29 cellular contexts compared by ENCODE assay signal in genomic region chr16:3115561-3115960, GRCh38. TPM values are rescaled to one million over a fixed set of nuclear protein-coding genes. Genes with fewer than 3 reads are reported as not detected.
DNase-seq lines count a peak whose midpoint lies in the region; ATAC-seq and TF ChIP-seq lines count a peak whose summit lies in the region.
"Had no signal": no experiment of that assay in that cellular context is flagged by ENCODE, and none has a peak within 500 bp of the region (broad histone marks: within the 10 kb centered on the region; RNA-seq: fewer than 3 reads in every experiment).

No MANE protein-coding gene starts in this region.

- peak overlapping the region; percentile 55 for H2BK5ac ChIP-seq in neuronal stem cell (ENCODE audit: low read length)

- H3K9ac ChIP-seq in SK-N-SH (no peak overlapping the region), Loucy (ENCODE audit: low read depth, low read length, poor library complexity, severe bottlenecking) (no peak overlapping the region), neuronal stem cell (ENCODE audit: low read depth, low read length, poor library complexity) (no peak overlapping the region)
- H3K9ac ChIP-seq: BLaER1 had no signal

- H3K14ac ChIP-seq in neuronal stem cell (ENCODE audit: low read length), result no peak overlapping the region

- H3F3A ChIP-seq in SK-N-SH (replicated peaks; ENCODE audit: insufficient read depth) (no peaks in the 10 kb centered on the region), Loucy (ENCODE audit: low read depth) (no peaks in the 10 kb centered on the region)

- no peaks in the 10 kb centered on the region for H3K9me3 ChIP-seq in SK-N-SH
- no peaks in the 10 kb centered on the region for H3K9me3 ChIP-seq in Loucy (ENCODE audit: insufficient read depth, low read depth, low read length)
- no peaks in the 10 kb centered on the region for H3K9me3 ChIP-seq in neuronal stem cell (replicated peaks in 1 of 2; ENCODE audit: control insufficient read depth in 2 of 2, insufficient read depth in 1 of 2, low read depth in 1 of 2, low read length in 2 of 2)
- H3K9me3 ChIP-seq: BLaER1, Caco-2, Peyer's patch, SJCRH30, uterus had no signal

- H4K20me1 ChIP-seq in SK-N-SH (ENCODE audit: insufficient read depth) (no peaks in the 10 kb centered on the region), Loucy (ENCODE audit: insufficient read depth, low read length, poor library complexity, severe bottlenecking) (no peaks in the 10 kb centered on the region)
- H4K20me1 ChIP-seq: BLaER1 had no signal

- no peak overlapping the region for H2AK5ac ChIP-seq in neuronal stem cell (ENCODE audit: low read depth, low read length)

- no peak overlapping the region for H3K18ac ChIP-seq in neuronal stem cell (ENCODE audit: low read length)

- H2AFZ ChIP-seq in SK-N-SH (ENCODE audit: low read depth) (no peak overlapping the region), Loucy (ENCODE audit: low read length) (no peak overlapping the region), neuronal stem cell (ENCODE audit: low read length) (no peak overlapping the region)
- H2AFZ ChIP-seq: hepatocyte had no signal

- in situ Hi-C loops in GM13977 (cut with MboI; ENCODE audit: low pct_unique_long_range_greater_than_20kb, low sequenced_read_pairs, unreplicated experiment), result no loop called here

- no peak overlapping the region for H2BK12ac ChIP-seq in neuronal stem cell (ENCODE audit: low read length)

- POLR2A ChIA-PET in SK-N-SH (lab: Yijun Ruan, JAX), result interaction anchor here (0.5 to 0.6 kb wide), 2 partner anchors 19 to 161 kb away, joined by 3 read pairs; partner anchors contain the start of gene ZNF213

- H3K4me2 ChIP-seq in SK-N-SH (no peak overlapping the region), Loucy (ENCODE audit: low read depth, low read length, poor library complexity, severe bottlenecking) (no peak overlapping the region), neuronal stem cell (ENCODE audit: insufficient read depth, low read length, poor library complexity, severe bottlenecking) (no peak overlapping the region)
- H3K4me2 ChIP-seq: BLaER1, hepatocyte had no signal

- no peak overlapping the region for H3K4ac ChIP-seq in neuronal stem cell (ENCODE audit: low read length)

- H3K27ac ChIP-seq in SK-N-SH (ENCODE audit: low read depth in 2 of 2, low read length in 1 of 2) (no peak overlapping the region), neuronal stem cell (replicated peaks; ENCODE audit: low read length) (no peak overlapping the region)
- H3K27ac ChIP-seq: BLaER1, brain microvascular endothelial cell, hepatocyte, HL-60, Peyer's patch, uterus had no signal

- TF ChIP-seq CTCF in SK-N-SH (IDR thresholded peaks at IDR 0.05), result no peak
- peak; percentile 19; the same call in 1 of the 2 replicates for TF ChIP-seq CTCF in Loucy (conservative IDR thresholded peaks at IDR 0.05; ENCODE audit: low read length)
- TF ChIP-seq CTCF in GM13977 (IDR thresholded peaks at IDR 0.05; ENCODE audit: extremely low read depth, insufficient read depth, missing control alignments), result no peak

- H4K91ac ChIP-seq in neuronal stem cell (ENCODE audit: low read depth, low read length, poor library complexity), result no peak overlapping the region

- H3K79me1 ChIP-seq in neuronal stem cell (ENCODE audit: low read depth, low read length), result peaks cover 12% of the 10 kb centered on the region

- TF ChIP-seq EP300 in SK-N-SH (IDR thresholded peaks at IDR 0.05; ENCODE audit: borderline replicate concordance in 1 of 2, low read depth in 1 of 2, low read length in 1 of 2), result no peak

- H2BK120ac ChIP-seq in neuronal stem cell (ENCODE audit: low read depth, low read length), result no peak overlapping the region

- H3K9me2 ChIP-seq in SK-N-SH, result no peaks in the 10 kb centered on the region
- H3K9me2 ChIP-seq in Loucy (replicated peaks; ENCODE audit: low read depth, low read length), result no peaks in the 10 kb centered on the region

- TF ChIP-seq RAD21 in SK-N-SH (IDR thresholded peaks at IDR 0.05; ENCODE audit: low read length), result no peak

- H3K79me2 ChIP-seq in SK-N-SH (ENCODE audit: insufficient read depth) (peaks cover 11% of the 10 kb centered on the region; the same call in 1 of the 2 replicates), Loucy (ENCODE audit: insufficient read depth, low read length) (no peaks in the 10 kb centered on the region)

- WGBS in SK-N-SH (ENCODE audit: low lambda C conversion rate), result 100% methylated on average over 3 of the region's 14 CpGs
- no CpG with 5 or more reads among the region's 14 CpGs for WGBS in neuronal stem cell (ENCODE audit: extremely low coverage in 2 of 2, insufficient read length in 2 of 2, insufficient replicate concordance in 1 of 2), 2 donors

- CTCF ChIA-PET in SK-N-SH (lab: Yijun Ruan, JAX), result interaction anchor here (1.2 to 10.8 kb wide), 3 partner anchors 13 to 56 kb away, joined by 4 to 64 read pairs (median 25); no protein-coding TSS in a partner anchor

- H2BK15ac ChIP-seq in neuronal stem cell (ENCODE audit: low read length), result no peak overlapping the region

- peak overlapping the region; percentile 52 for H3K23ac ChIP-seq in neuronal stem cell (ENCODE audit: low read depth, low read length, poor library complexity)

- H3K4me3 ChIP-seq in SK-N-SH (ENCODE audit: low read depth in 2 of 2, low read length in 1 of 2) (no peak overlapping the region), Loucy (ENCODE audit: low read length, poor library complexity, severe bottlenecking) (no peak overlapping the region), neuronal stem cell (ENCODE audit: low read length in 2 of 2) (no peak overlapping the region)
- H3K4me3 ChIP-seq: BLaER1, hepatocyte, Peyer's patch, uterus had no signal

- H3K36me3 ChIP-seq in SK-N-SH (replicated peaks in 1 of 2; ENCODE audit: control insufficient read depth in 1 of 2, insufficient read depth in 2 of 2, low read length in 1 of 2) (peaks cover 0 to 34% of the 10 kb centered on the region in 2 experiments), Loucy (ENCODE audit: insufficient read depth, low read length) (no peaks in the 10 kb centered on the region), neuronal stem cell (replicated peaks in 1 of 2; ENCODE audit: control insufficient read depth in 2 of 2, insufficient read depth in 2 of 2, low read length in 2 of 2) (peaks cover 32 to 54% of the 10 kb centered on the region in 2 donors)
- H3K36me3 ChIP-seq: BLaER1, uterus had no signal

- peak; percentile 34 for DNase-seq in SK-N-SH
- peak; percentile 46 for DNase-seq in ecto neural progenitor cell (ENCODE audit: low spot score)
- DNase-seq in neuronal stem cell (ENCODE audit: low spot score), result no peak
- DNase-seq in NCI-H1417 treated with DMSO at 0.1 percent for 48 hours (lab: John Stamatoyannopoulos, UW), result no peak
- no peak for DNase-seq in GM13977 (ENCODE audit: low spot score)
- DNase-seq: activated CD4-positive, alpha-beta T cell treated with anti-CD3 and anti-CD28 coated beads for 36 hours; activated T-cell treated with anti-CD3 and anti-CD28 coated beads, Interleukin-2, amount 50 U/mL, for 24 hours; brain microvascular endothelial cell; Caco-2; effector CD8-positive, alpha-beta T cell; naive thymus-derived CD8-positive, alpha-beta T cell; NCI-H1105 treated with DMSO at 0.1 percent for 48 hours; NCI-H2107; NCI-H446; Peyer's patch; SJCRH30; stimulated activated CD4-positive, alpha-beta T cell treated with anti-CD3 and anti-CD28 coated beads, Interleukin-4, amount 100 ng/mL, for 4 hours; stimulated activated naive CD4-positive, alpha-beta T cell; uterus had no signal

- H3K4me1 ChIP-seq in SK-N-SH (ENCODE audit: control insufficient read depth in 1 of 2, insufficient read depth in 2 of 2, low read depth in 1 of 2, low read length in 1 of 2) (peaks cover 0 to 24% of the 10 kb centered on the region in 2 experiments; a peak in 1 of 4 replicates), Loucy (ENCODE audit: insufficient read depth, low read length, poor library complexity, severe bottlenecking) (no peaks in the 10 kb centered on the region), neuronal stem cell (ENCODE audit: control insufficient read depth in 2 of 2, insufficient read depth in 1 of 2, low read depth in 1 of 2, low read length in 2 of 2) (peaks cover 5 to 9% of the 10 kb centered on the region in 2 donors)
- H3K4me1 ChIP-seq: BLaER1 had no signal

- ATAC-seq in SK-N-SH treated with all-trans-retinoic acid at 6 μM for 48 hours, result no peak
- ATAC-seq in HG02623 (IDR thresholded peaks at IDR 0.05; ENCODE audit: unreplicated experiment), result no peak
- ATAC-seq: activated CD4-positive, alpha-beta T cell treated with anti-CD3 and anti-CD28 coated beads for 36 hours; esophagus mucosa; naive thymus-derived CD8-positive, alpha-beta T cell; sciatic nerve had no signal

- no peak overlapping the region for H4K8ac ChIP-seq in neuronal stem cell (ENCODE audit: low read depth, low read length)

- H3K27me3 ChIP-seq in SK-N-SH (ENCODE audit: insufficient read depth) (no peaks in the 10 kb centered on the region), Loucy (ENCODE audit: insufficient read depth, low read length, poor library complexity, severe bottlenecking) (no peaks in the 10 kb centered on the region), neuronal stem cell (ENCODE audit: control insufficient read depth in 3 of 3, insufficient read depth in 3 of 3, low read depth in 1 of 3, low read length in 3 of 3) (no peaks in the 10 kb centered on the region)
- H3K27me3 ChIP-seq: brain microvascular endothelial cell, hepatocyte, Peyer's patch, SJCRH30, uterus had no signal

TF ChIP-seq in SK-N-SH, 30 proteins besides CTCF, POLR2A, EP300 and RAD21 (continues in another document):
- 0 out of 2 replicates have a peak, but pooled peaks have one; percentile 7 for TF ChIP-seq NFIC (IDR thresholded peaks at IDR 0.05; ENCODE audit: borderline replicate concordance)

TF ChIP-seq in SK-N-SH treated with all-trans-retinoic acid at 6 μM for 48 hours, 23 proteins besides CTCF, POLR2A, EP300 and RAD21 (continues in another document):
- TF ChIP-seq ZFP3 (CRISPR knock-in tag; IDR thresholded peaks at IDR 0.05), result no peak
- TF ChIP-seq GLIS3 (CRISPR knock-in tag; IDR thresholded peaks at IDR 0.05), result no peak

RNA-seq across cellular contexts. Expression of gene ZNF205, which starts 3.2 kb away (rescaled TPM):
- polyA plus RNA-seq in SK-N-SH (2012; rRNA removed), result 7.6 and 9.7 TPM in 2 replicates
- 3.8 and 6.7 TPM in 2 replicates for polyA plus RNA-seq in SK-N-SH (2012; cell fraction: cytosol; rRNA removed)
- polyA plus RNA-seq in SK-N-SH (2012; cell fraction: nucleus; rRNA removed), result 17.6 and 22.7 TPM in 2 replicates
- 10.4 TPM for polyA plus RNA-seq in neuronal stem cell (2013, experiment 1 of 2)
- polyA plus RNA-seq in neuronal stem cell (2013, experiment 2 of 2), result 9.9 TPM
- polyA plus RNA-seq: naive thymus-derived CD8-positive, alpha-beta T cell had no signal

RNA-seq across cellular contexts. Expression of gene ZSCAN10, which starts 16.5 kb away (rescaled TPM):
- polyA plus RNA-seq in SK-N-SH (2012; rRNA removed), result 0.05 TPM in 1 of 2 replicates, not detected in the other
- not detected in 2 replicates for polyA plus RNA-seq in SK-N-SH (2012; cell fraction: cytosol; rRNA removed)
- polyA plus RNA-seq in SK-N-SH (2012; cell fraction: nucleus; rRNA removed), result 0.08 and 0.16 TPM in 2 replicates
- 1.1 TPM for polyA plus RNA-seq in neuronal stem cell (2013, experiment 1 of 2)
- 1.1 TPM for polyA plus RNA-seq in neuronal stem cell (2013, experiment 2 of 2)
- polyA plus RNA-seq: adipose tissue; hepatocyte; liver; naive thymus-derived CD8-positive, alpha-beta T cell had no signal

RNA-seq across cellular contexts. Expression of gene ZNF213, which starts 19.3 kb away (rescaled TPM):
- polyA plus RNA-seq in SK-N-SH (2012; rRNA removed), result 0.83 and 1.1 TPM in 2 replicates
- polyA plus RNA-seq in SK-N-SH (2012; cell fraction: cytosol; rRNA removed), result 0.55 and 0.92 TPM in 2 replicates
- polyA plus RNA-seq in SK-N-SH (2012; cell fraction: nucleus; rRNA removed), result 1.4 and 2.5 TPM in 2 replicates
- polyA plus RNA-seq in neuronal stem cell (2013, experiment 1 of 2), result 8.2 TPM
- 7.9 TPM for polyA plus RNA-seq in neuronal stem cell (2013, experiment 2 of 2)

RNA-seq across cellular contexts. Expression of gene IL32, which starts 50.1 kb away (rescaled TPM):
- polyA plus RNA-seq in SK-N-SH (2012; rRNA removed), result 26.4 and 34.7 TPM in 2 replicates
- 21.8 and 21.9 TPM in 2 replicates for polyA plus RNA-seq in SK-N-SH (2012; cell fraction: cytosol; rRNA removed)
- 39.1 and 47.2 TPM in 2 replicates for polyA plus RNA-seq in SK-N-SH (2012; cell fraction: nucleus; rRNA removed)
- polyA plus RNA-seq in neuronal stem cell (2013, experiment 1 of 2), result 0.81 TPM
- 0.69 TPM for polyA plus RNA-seq in neuronal stem cell (2013, experiment 2 of 2)

Comparison
In these comparisons a context has a peak if more than half of its experiments do, and no peak if none do; other contexts are left out.
1. DNase-seq: peak in SK-N-SH (single experiment) and ecto neural progenitor cell (single experiment); none in neuronal stem cell (single experiment), NCI-H1417 treated with DMSO at 0.1 percent for 48 hours (single experiment) and GM13977 (single experiment).